In genomic region chr15:38005949-38006800, GRCh38 we compare ENCODE assay signal across 1 cellular context.
TF ChIP-seq lines count a peak whose summit lies in the region.

No MANE protein-coding gene starts in this region.

TF ChIP-seq in GM23338, 12 proteins besides CTCF, POLR2A, EP300 and RAD21 (continued from another document):
- TF ChIP-seq ZNF462 (CRISPR knock-in tag; IDR thresholded peaks at IDR 0.05) (no peak), JUNB (IDR thresholded peaks at IDR 0.05; ENCODE audit: unreplicated experiment) (no peak), EZH2phosphoT487 (IDR thresholded peaks at IDR 0.05; ENCODE audit: unreplicated experiment) (no peak), CREB1 (CRISPR knock-in tag; IDR thresholded peaks at IDR 0.05; ENCODE audit: low read depth) (no peak)
